In genomic region chr3:50605901-50606326, GRCh38 we compare ENCODE assay signal across 11 cellular contexts. TPM values are rescaled to one million over a fixed set of nuclear protein-coding genes. Genes with fewer than 3 reads are reported as not detected.
DNase-seq lines count a peak whose midpoint lies in the region; ATAC-seq and TF ChIP-seq lines count a peak whose summit lies in the region.
"Had no signal": no experiment of that assay in that cellular context is flagged by ENCODE, and none has a peak within 500 bp of the region (broad histone marks: within the 10 kb centered on the region; RNA-seq: fewer than 3 reads in every experiment).

No MANE protein-coding gene starts in this region.

- H3K27ac ChIP-seq in VCaP: peak overlapping the region; percentile 68
- H3K27ac ChIP-seq in right atrium auricular region: peak overlapping the region; percentile 70 to 94

- H3K27ac Mint-ChIP-seq in T-helper 1 cell treated with Interleukin-12 subunit alpha and Interleukin-12 subunit beta and Interleukin-4 antibody, amounts not matched to agents 30 μg/mL and 1 μg/mL, for 36 hours: peak overlapping the region; percentile 99

- H3K27me3 ChIP-seq in right atrium auricular region: no peaks in the 10 kb centered on the region

- H3K4me1 ChIP-seq in right atrium auricular region: peaks cover 0 to 84% of the 10 kb centered on the region in 2 donors

- TF ChIP-seq CTCF in VCaP (conservative IDR thresholded peaks at IDR 0.05) (no peak), right atrium auricular region (IDR thresholded peaks at IDR 0.05) (no peak), GM10266 (IDR thresholded peaks at IDR 0.05; ENCODE audit: control insufficient read depth, insufficient read depth, low read depth, missing control alignments) (no peak)

- no peak overlapping the region for H3K4me3 ChIP-seq in right atrium auricular region
- H3K4me3 ChIP-seq: mucosa of descending colon had no signal

- no peaks in the 10 kb centered on the region for H3K9me3 Mint-ChIP-seq in T-helper 1 cell treated with Interleukin-12 subunit alpha and Interleukin-12 subunit beta and Interleukin-4 antibody, amounts not matched to agents 30 μg/mL and 1 μg/mL, for 36 hours

- no peaks in the 10 kb centered on the region for H3K27me3 Mint-ChIP-seq in T-helper 1 cell treated with Interleukin-12 subunit alpha and Interleukin-12 subunit beta and Interleukin-4 antibody, amounts not matched to agents 30 μg/mL and 1 μg/mL, for 36 hours (ENCODE audit: low read depth)

- no peak for DNase-seq in T-helper 1 cell
- DNase-seq in right atrium auricular region (ENCODE audit: low spot score): no peak
- DNase-seq in stimulated activated naive CD8-positive, alpha-beta T cell treated with anti-CD3 and anti-CD28 coated beads, Interleukin-15, Interleukin-2, amounts not matched to agents 100 U/mL and 50 U/mL, for 24 hours: peak; percentile 43
- DNase-seq in GM10266 (ENCODE audit: extremely low spot score): no peak
- no peak for DNase-seq in AG08395 (ENCODE audit: low spot score)
- DNase-seq: NCI-H187 treated with DMSO at 0.1 percent for 48 hours, SHP77 had no signal

- H3K4me1 Mint-ChIP-seq in T-helper 1 cell treated with Interleukin-12 subunit alpha and Interleukin-12 subunit beta and Interleukin-4 antibody, amounts not matched to agents 30 μg/mL and 1 μg/mL, for 36 hours (ENCODE audit: low read depth): peaks cover 59% of the 10 kb centered on the region

- peaks cover 20% of the 10 kb centered on the region for H3K36me3 ChIP-seq in right atrium auricular region

- peaks cover 87% of the 10 kb centered on the region for H3K36me3 Mint-ChIP-seq in T-helper 1 cell treated with Interleukin-12 subunit alpha and Interleukin-12 subunit beta and Interleukin-4 antibody, amounts not matched to agents 30 μg/mL and 1 μg/mL, for 36 hours (ENCODE audit: low read depth)

- no peak for ATAC-seq in stimulated activated naive CD8-positive, alpha-beta T cell treated with anti-CD3 and anti-CD28 coated beads, Interleukin-15, Interleukin-2, amounts not matched to agents 100 U/mL and 50 U/mL, for 24 hours
- no peak for ATAC-seq in HG03442 (IDR thresholded peaks at IDR 0.05; ENCODE audit: unreplicated experiment)
- ATAC-seq: mucosa of descending colon had no signal

- peak overlapping the region; percentile 98 for H3K4me3 Mint-ChIP-seq in T-helper 1 cell treated with Interleukin-12 subunit alpha and Interleukin-12 subunit beta and Interleukin-4 antibody, amounts not matched to agents 30 μg/mL and 1 μg/mL, for 36 hours

- H3K9me3 ChIP-seq in right atrium auricular region: no peaks in the 10 kb centered on the region
- H3K9me3 ChIP-seq: mucosa of descending colon had no signal

RNA-seq across cellular contexts. Expression of gene CISH, which starts 5.7 kb away (rescaled TPM):
- total RNA-seq in right atrium auricular region: 1 to 10 TPM; 4.7 to 9.9 TPM

RNA-seq across cellular contexts. Expression of gene MAPKAPK3, which starts 11.0 kb away (rescaled TPM):
- 100 to 1,000 TPM; 148 to 187 TPM for total RNA-seq in right atrium auricular region

RNA-seq across cellular contexts. Expression of gene HEMK1, which starts 36.6 kb away (rescaled TPM):
- 1 to 10 TPM; 7.2 to 9.6 TPM for total RNA-seq in right atrium auricular region

RNA-seq across cellular contexts. Expression of gene C3orf18, which starts 38.4 kb away (rescaled TPM):
- 10 to 100 TPM; 25.6 to 34.8 TPM for total RNA-seq in right atrium auricular region
